In the genomic region with DNA sequence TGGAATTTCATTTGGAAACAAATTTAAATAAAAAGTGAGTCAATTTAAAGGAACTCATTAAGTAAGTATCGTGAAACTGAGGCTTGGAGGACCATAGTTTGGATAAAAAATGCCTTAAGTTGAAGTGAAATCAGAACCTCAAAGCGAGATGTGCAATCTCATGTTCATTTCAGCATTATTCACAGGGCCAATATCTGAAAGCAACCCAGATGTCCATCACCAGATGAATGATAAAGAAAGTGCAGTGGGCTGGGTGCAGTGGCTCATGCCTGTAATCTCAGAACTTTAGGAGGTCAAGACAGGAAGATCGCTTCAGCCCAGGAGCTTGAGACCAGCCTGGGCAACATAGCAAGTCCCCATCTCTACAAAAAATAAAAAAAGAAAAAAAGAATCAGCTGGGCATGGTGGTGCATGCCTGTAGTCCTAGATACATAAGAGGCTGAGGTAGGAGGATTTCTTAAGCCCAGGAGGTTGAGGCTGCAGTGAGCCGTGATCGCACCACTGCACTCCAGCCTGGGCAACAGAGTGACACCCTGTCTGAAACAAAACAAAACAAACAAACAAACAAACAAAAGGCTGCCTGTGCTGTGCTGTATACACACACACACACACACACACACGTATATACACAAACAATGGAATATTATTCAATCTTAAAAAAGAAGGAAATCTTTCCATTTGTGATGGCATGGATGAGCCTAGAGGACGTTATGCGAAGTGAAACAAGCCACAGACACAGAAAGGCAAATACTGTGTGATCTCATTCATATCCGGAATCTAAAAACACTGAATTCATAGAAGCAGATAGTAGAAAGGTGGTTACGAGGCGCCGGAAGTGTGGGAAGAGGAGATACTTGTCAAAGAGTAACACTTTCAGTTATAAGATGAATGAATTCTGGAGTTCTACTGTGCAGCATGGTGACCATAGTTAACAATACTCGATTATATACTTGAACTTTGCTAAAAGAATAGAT, we compare ENCODE assay signal across 9 cellular contexts. TPM values are rescaled to one million over a fixed set of nuclear protein-coding genes. Genes with fewer than 3 reads are reported as not detected.
DNase-seq lines count a peak whose midpoint lies in the region; ATAC-seq and TF ChIP-seq lines count a peak whose summit lies in the region.
"Had no signal": no experiment of that assay in that cellular context is flagged by ENCODE, and none has a peak within 500 bp of the region (broad histone marks: within the 10 kb centered on the region; RNA-seq: fewer than 3 reads in every experiment).

No MANE protein-coding gene starts in this region.

- POLR2A ChIA-PET in activated naive CD8-positive, alpha-beta T cell treated with anti-CD3 and anti-CD28 coated beads, Interleukin-2, amount 10 ng/mL, durations not matched to agents 7 days and 5 days (lab: Charles Lee): no interaction called here

- TF ChIP-seq CTCF in DND-41 (IDR thresholded peaks at IDR 0.05; ENCODE audit: borderline replicate concordance, extremely low read depth, low read length, poor library complexity, severe bottlenecking): no peak

- no peak overlapping the region for H3K4me3 ChIP-seq in DND-41 (ENCODE audit: low read depth in 1 of 2, low read length in 2 of 2)

- peak; percentile 15 for DNase-seq in DND-41
- peak; percentile 52 for DNase-seq in T follicular helper cell (ENCODE audit: low read depth)
- no peak for DNase-seq in activated naive CD8-positive, alpha-beta T cell treated with anti-CD3 and anti-CD28 coated beads, Interleukin-2, amount 10 ng/mL, durations not matched to agents 7 days and 5 days
- no peak for DNase-seq in kidney glomerular epithelial cell (lab: John Stamatoyannopoulos, UW)
- DNase-seq in NCI-H1436 treated with DMSO at 0.1 percent for 48 hours (lab: John Stamatoyannopoulos, UW): no peak
- DNase-seq in germinal center (ENCODE audit: low spot score): no peak
- DNase-seq in NCI-H128 (lab: John Stamatoyannopoulos, UW; ENCODE audit: unreplicated experiment): no peak

- no peaks in the 10 kb centered on the region for H3K4me1 ChIP-seq in DND-41 (ENCODE audit: insufficient read depth, low read length)

- no peaks in the 10 kb centered on the region for H3K36me3 Mint-ChIP-seq in activated naive CD8-positive, alpha-beta T cell treated with anti-CD3 and anti-CD28 coated beads, Interleukin-2, amount 10 ng/mL, durations not matched to agents 7 days and 5 days

- H3K27ac Mint-ChIP-seq in activated naive CD8-positive, alpha-beta T cell treated with anti-CD3 and anti-CD28 coated beads, Interleukin-2, amount 10 ng/mL, durations not matched to agents 7 days and 5 days: peak overlapping the region; percentile 58

- H3K27ac ChIP-seq in DND-41 (ENCODE audit: low read length): no peak overlapping the region
- H3K27ac ChIP-seq: C4-2B had no signal

- no peak overlapping the region for H3K4me2 ChIP-seq in DND-41 (ENCODE audit: insufficient read depth, low read length)

- no peaks in the 10 kb centered on the region for H3K9me3 ChIP-seq in DND-41 (ENCODE audit: insufficient read depth, low read length, severe bottlenecking)

- peaks cover 6% of the 10 kb centered on the region for H3K27me3 Mint-ChIP-seq in activated naive CD8-positive, alpha-beta T cell treated with anti-CD3 and anti-CD28 coated beads, Interleukin-2, amount 10 ng/mL, durations not matched to agents 7 days and 5 days

- peak overlapping the region; percentile 44 for H3K4me3 Mint-ChIP-seq in activated naive CD8-positive, alpha-beta T cell treated with anti-CD3 and anti-CD28 coated beads, Interleukin-2, amount 10 ng/mL, durations not matched to agents 7 days and 5 days

- no peaks in the 10 kb centered on the region for H3K36me3 ChIP-seq in DND-41 (ENCODE audit: insufficient read depth, low read length)

- peak; percentile 68 for ATAC-seq in DND-41 (ENCODE audit: insufficient read depth, low read depth)
- peak; percentile 73 for ATAC-seq in GM21786 (IDR thresholded peaks at IDR 0.05; ENCODE audit: unreplicated experiment)
- ATAC-seq in activated naive CD8-positive, alpha-beta T cell treated with anti-CD3 and anti-CD28 coated beads, Interleukin-2, amount 10 ng/mL, durations not matched to agents 7 days and 5 days (ENCODE audit: low read depth): peak; percentile 76

- peaks cover 8% of the 10 kb centered on the region for H3K4me1 Mint-ChIP-seq in activated naive CD8-positive, alpha-beta T cell treated with anti-CD3 and anti-CD28 coated beads, Interleukin-2, amount 10 ng/mL, durations not matched to agents 7 days and 5 days

- no peak overlapping the region for H2AFZ ChIP-seq in DND-41 (ENCODE audit: low read depth, low read length)

- peaks cover 15% of the 10 kb centered on the region for H3K27me3 ChIP-seq in DND-41 (ENCODE audit: insufficient read depth, low read length, poor library complexity)

- H3K79me2 ChIP-seq in DND-41 (ENCODE audit: insufficient read depth, low read length): no peaks in the 10 kb centered on the region

- H3K9me3 Mint-ChIP-seq in activated naive CD8-positive, alpha-beta T cell treated with anti-CD3 and anti-CD28 coated beads, Interleukin-2, amount 10 ng/mL, durations not matched to agents 7 days and 5 days: no peaks in the 10 kb centered on the region

- no peaks in the 10 kb centered on the region for H4K20me1 ChIP-seq in DND-41 (ENCODE audit: insufficient read depth, low read length)

- H3K9ac ChIP-seq in DND-41 (ENCODE audit: low read depth, low read length): no peak overlapping the region

RNA-seq across cellular contexts. Expression of a gene that starts 14.5 kb away (rescaled TPM):
- total RNA-seq in activated naive CD8-positive, alpha-beta T cell treated with anti-CD3 and anti-CD28 coated beads, Interleukin-2, amount 10 ng/mL, durations not matched to agents 7 days and 5 days: under 1 TPM; 0.31 to 0.36 TPM

Comparison
In these comparisons a context has a peak if more than half of its experiments do, and no peak if none do; other contexts are left out.
1. DNase-seq: peak in DND-41 (single experiment) and T follicular helper cell (single experiment); none in activated naive CD8-positive, alpha-beta T cell treated with anti-CD3 and anti-CD28 coated beads, Interleukin-2, amount 10 ng/mL, durations not matched to agents 7 days and 5 days (single experiment), kidney glomerular epithelial cell (single experiment), NCI-H1436 treated with DMSO at 0.1 percent for 48 hours (single experiment), germinal center (single experiment) and NCI-H128 (single experiment).
2. Peak in every context shown above with its lines, with median percentiles within 50 percentile points of each other: ATAC-seq.